ENCODE assay signal across 10 cellular contexts in genomic region chr4:110085131-110085530, GRCh38.
DNase-seq lines count a peak whose midpoint lies in the region; ATAC-seq, FAIRE-seq and TF ChIP-seq lines count a peak whose summit lies in the region.
"Had no signal": no experiment of that assay in that cellular context is flagged by ENCODE, and none has a peak within 500 bp of the region (broad histone marks: within the 10 kb centered on the region; RNA-seq: fewer than 3 reads in every experiment).

No MANE protein-coding gene starts in this region.

- H3K4me1 ChIP-seq in astrocyte (ENCODE audit: insufficient read depth, low read length), result peaks cover 29% of the 10 kb centered on the region
- peaks cover 4% of the 10 kb centered on the region for H3K4me1 ChIP-seq in upper lobe of right lung

- no peak overlapping the region for H3K4me3 Mint-ChIP-seq in astrocyte (ENCODE audit: unreplicated experiment)
- H3K4me3 Mint-ChIP-seq: central memory CD8-positive, alpha-beta T cell had no signal

- H3K27me3 Mint-ChIP-seq in astrocyte (ENCODE audit: low read depth, unreplicated experiment), result no peaks in the 10 kb centered on the region
- H3K27me3 Mint-ChIP-seq: central memory CD8-positive, alpha-beta T cell had no signal

- FAIRE-seq in astrocyte (lab: Jason Lieb, UNC), result no peak

- ATAC-seq in upper lobe of right lung, result peak; percentile 62
- ATAC-seq in HG03025 (IDR thresholded peaks at IDR 0.05; ENCODE audit: low FRiP score, unreplicated experiment), result no peak

- no peaks in the 10 kb centered on the region for H3K36me3 Mint-ChIP-seq in astrocyte (ENCODE audit: low read depth, unreplicated experiment)

- TF ChIP-seq CTCF in astrocyte (IDR thresholded peaks at IDR 0.05; ENCODE audit: insufficient read depth, low read depth, low read length) (no peak), upper lobe of right lung (IDR thresholded peaks at IDR 0.05) (no peak)

- H3K9ac ChIP-seq in astrocyte (ENCODE audit: low read length), result no peak overlapping the region

- no peak overlapping the region for H3K27ac ChIP-seq in astrocyte (ENCODE audit: low read depth, low read length)
- H3K27ac ChIP-seq in upper lobe of right lung, result no peak overlapping the region

- H3K27me3 ChIP-seq in astrocyte (ENCODE audit: insufficient read depth, low read length), result no peaks in the 10 kb centered on the region
- H3K27me3 ChIP-seq in upper lobe of right lung, result no peaks in the 10 kb centered on the region

- H3K27ac Mint-ChIP-seq in astrocyte (ENCODE audit: unreplicated experiment), result no peak overlapping the region

- peak; percentile 8 for DNase-seq in stimulated activated CD4-positive, alpha-beta T cell treated with anti-CD3 and anti-CD28 coated beads, Interleukin-15, amount 100 ng/mL, for 24 hours
- no peak for DNase-seq in stimulated activated CD4-positive, alpha-beta T cell treated with anti-CD3 and anti-CD28 coated beads, Interleukin-2, amount 100 ng/mL, for 24 hours
- DNase-seq in M059J (ENCODE audit: low read depth) (peak; percentile 46), astrocyte (ENCODE audit: low read depth) (no peak), upper lobe of right lung (no peak), medulla oblongata (ENCODE audit: extremely low spot score) (no peak), NCI-H146 (lab: John Stamatoyannopoulos, UW) (no peak)
- DNase-seq: NCI-H524 treated with DMSO at 0.1 percent for 48 hours had no signal

- peaks cover 36% of the 10 kb centered on the region for H3K4me1 Mint-ChIP-seq in astrocyte (ENCODE audit: low read depth, unreplicated experiment)

- H3K36me3 ChIP-seq in astrocyte (ENCODE audit: insufficient read depth, low read length) (no peaks in the 10 kb centered on the region), upper lobe of right lung (no peaks in the 10 kb centered on the region)

- peaks cover 5% of the 10 kb centered on the region for H3K79me2 ChIP-seq in astrocyte (ENCODE audit: insufficient read depth, low read length)

- H3K4me3 ChIP-seq in astrocyte (ENCODE audit: insufficient read depth, low read depth, low read length) (no peak overlapping the region), upper lobe of right lung (no peak overlapping the region)

- intact Hi-C loops in upper lobe of right lung (cut with DNase I), result no loop called here

- H2AFZ ChIP-seq in astrocyte (ENCODE audit: low read depth, low read length), result no peak overlapping the region

- no peaks in the 10 kb centered on the region for H3K9me3 ChIP-seq in astrocyte (ENCODE audit: insufficient read depth, low read depth, low read length)
- H3K9me3 ChIP-seq in upper lobe of right lung, result no peaks in the 10 kb centered on the region

- no peaks in the 10 kb centered on the region for H4K20me1 ChIP-seq in astrocyte (ENCODE audit: insufficient read depth, low read length)

- peak overlapping the region; percentile 1 for H3K4me2 ChIP-seq in astrocyte (ENCODE audit: low read length)

- no peaks in the 10 kb centered on the region for H3K9me3 Mint-ChIP-seq in astrocyte (ENCODE audit: unreplicated experiment)
- H3K9me3 Mint-ChIP-seq: central memory CD8-positive, alpha-beta T cell had no signal

Comparison
In these comparisons a context has a peak if more than half of its experiments do, and no peak if none do; other contexts are left out.
1. DNase-seq: peak in stimulated activated CD4-positive, alpha-beta T cell treated with anti-CD3 and anti-CD28 coated beads, Interleukin-15, amount 100 ng/mL, for 24 hours (single experiment) and M059J (single experiment); none in stimulated activated CD4-positive, alpha-beta T cell treated with anti-CD3 and anti-CD28 coated beads, Interleukin-2, amount 100 ng/mL, for 24 hours (0 of 2), astrocyte (single experiment), upper lobe of right lung (single experiment), medulla oblongata (single experiment) and NCI-H146 (single experiment).